22 cellular contexts compared by ENCODE assay signal in the genomic region with DNA sequence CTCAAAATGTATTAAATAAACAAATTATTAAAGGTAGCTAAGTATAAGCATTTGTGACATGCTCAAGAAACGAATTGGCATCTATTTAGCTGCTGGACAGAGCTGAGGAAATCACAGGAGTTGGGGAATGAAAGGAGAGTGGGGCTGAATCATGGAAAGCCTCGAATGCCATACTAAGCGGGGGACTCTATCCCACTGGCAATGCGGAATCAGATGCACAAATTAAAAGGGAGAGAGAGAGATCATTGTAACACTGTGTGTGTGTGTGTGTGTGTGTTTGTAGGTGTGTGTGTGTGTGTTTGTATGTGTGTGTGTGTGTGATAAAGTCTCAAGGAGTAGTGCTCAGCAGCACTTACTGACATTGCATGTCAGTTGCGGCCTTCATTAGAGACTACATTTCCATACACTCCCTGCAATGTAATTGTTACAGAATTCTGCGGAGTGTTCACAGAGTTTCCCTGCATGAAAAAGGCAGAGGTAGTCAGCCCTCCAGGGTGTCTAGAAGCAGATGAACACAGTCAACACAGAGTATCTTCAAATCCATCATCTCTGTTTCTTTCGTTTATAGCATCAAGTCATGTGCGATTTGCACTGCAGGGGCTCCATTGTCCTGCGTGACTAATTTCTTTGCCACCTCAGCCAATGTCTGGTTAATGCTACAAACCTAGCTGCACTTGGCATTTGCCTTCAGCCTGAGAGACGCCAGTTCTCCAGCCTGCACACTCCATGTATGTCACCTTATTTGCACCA.
A peak's percentile ranks its signal among the peaks of the same experiment; 100 is the strongest.
DNase-seq lines count a peak whose midpoint lies in the region; ATAC-seq, FAIRE-seq and TF ChIP-seq lines count a peak whose summit lies in the region.
"Had no signal": no experiment of that assay in that cellular context is flagged by ENCODE, and none has a peak within 500 bp of the region (broad histone marks: within the 10 kb centered on the region; RNA-seq: fewer than 3 reads in every experiment).

No MANE protein-coding gene starts in this region.

- CTCF ChIA-PET in K562 (lab: Yijun Ruan, JAX; ENCODE audit: low intra/inter-chr PET ratio), result no interaction called here

- H3K4me3 ChIP-seq in K562, result no peak overlapping the region
- H3K4me3 ChIP-seq in neural progenitor cell, result no peak overlapping the region
- H3K4me3 ChIP-seq: GM23248, SJSA1 had no signal

- H3K27ac Mint-ChIP-seq in neural progenitor cell, result no peak overlapping the region
- H3K27ac Mint-ChIP-seq: H9 had no signal

- ATAC-seq in K562 (no peak), GM18861 (IDR thresholded peaks at IDR 0.05; ENCODE audit: unreplicated experiment) (no peak)

- no peaks in the 10 kb centered on the region for H3K9me3 Mint-ChIP-seq in neural progenitor cell

- TF ChIP-seq CTCF in K562 (IDR thresholded peaks at IDR 0.05 in 2 of 3, conservative IDR thresholded peaks at IDR 0.05 in 1 of 3; ENCODE audit: insufficient read depth in 2 of 3, low read depth in 1 of 3, low read length in 3 of 3), result no peak
- no peak for TF ChIP-seq CTCF in neural progenitor cell (IDR thresholded peaks at IDR 0.05)

- no peak for TF ChIP-seq RAD21 in K562 (CRISPR knock-in tag; conservative IDR thresholded peaks at IDR 0.05 in 1 of 2, IDR thresholded peaks at IDR 0.05 in 1 of 2)

- H3K4me3 Mint-ChIP-seq in neural progenitor cell, result no peak overlapping the region
- H3K4me3 Mint-ChIP-seq: H9 had no signal

- DNase-seq in NCI-H748 (lab: John Stamatoyannopoulos, UW; ENCODE audit: unreplicated experiment), result peak; percentile 64
- no peak for DNase-seq in NCI-H748 treated with DMSO at 0.1 percent for 48 hours (lab: John Stamatoyannopoulos, UW)
- peak; percentile 56 for DNase-seq in NCI-H2227 (lab: John Stamatoyannopoulos, UW; ENCODE audit: unreplicated experiment)
- no peak for DNase-seq in K562 (ENCODE audit: extremely low read depth in 1 of 4, low spot score in 3 of 4)
- DNase-seq in neural progenitor cell (ENCODE audit: low spot score), result no peak
- no peak for DNase-seq in DMS 273 treated with DMSO at 0.1 percent for 48 hours (lab: John Stamatoyannopoulos, UW)
- DNase-seq: 8988T; GM23248; H9; IMR-90; NCI-H1048; NCI-H187; NCI-H2081 treated with DMSO at 0.1 percent for 48 hours; NCI-H2171; NCI-H446 treated with DMSO at 0.1 percent for 48 hours; NCI-H526 treated with DMSO at 0.1 percent for 48 hours; NK-92 treated with Interleukin-12 subunit alpha and Interleukin-12 subunit beta, amount 100 ng/mL, for 24 hours; Right ventricle myocardium superior; RPMI8226 had no signal

- TF ChIP-seq POLR2A in K562 (conservative IDR thresholded peaks at IDR 0.05), result no peak

- no TSS peak for BruUV-seq in K562 (replicated peaks; lab: Mats Ljungman, UMichigan)

- POLR2A ChIA-PET in K562 (lab: Yijun Ruan, JAX), result no interaction called here

- intact Hi-C loops in K562 (cut with micrococcal nuclease), result loop anchor here (5.0 to 10.0 kb wide), 4 partner anchors 370 to 895 kb away; no protein-coding TSS in a partner anchor

- H3K4me1 Mint-ChIP-seq in neural progenitor cell, result peaks cover 19% of the 10 kb centered on the region

- no peaks in the 10 kb centered on the region for H3K9me1 ChIP-seq in K562 (ENCODE audit: control insufficient read depth, insufficient read depth, low read length)

- peak; percentile 11 for FAIRE-seq in K562 (lab: Jason Lieb, UNC)
- FAIRE-seq: GM18507 had no signal

- H3K4me2 ChIP-seq in K562 (ENCODE audit: insufficient read depth, low read length) (no peak overlapping the region), neural progenitor cell (no peak overlapping the region)

- no peaks in the 10 kb centered on the region for H4K20me1 ChIP-seq in K562 (replicated peaks; ENCODE audit: control insufficient read depth, insufficient read depth, low read length)
- H4K20me1 ChIP-seq in neural progenitor cell (ENCODE audit: low read depth), result no peaks in the 10 kb centered on the region

- H3K27me3 ChIP-seq in K562 (ENCODE audit: control insufficient read depth in 2 of 2, insufficient read depth in 2 of 2, low read length in 2 of 2) (0 out of 5 replicates have a peak, but pooled peaks cover 0 to 2% of the 10 kb centered on the region in 2 experiments), neural progenitor cell (no peaks in the 10 kb centered on the region)
- H3K27me3 ChIP-seq: SJSA1 had no signal

- H3K9me3 ChIP-seq in K562 (replicated peaks; ENCODE audit: control insufficient read depth, insufficient read depth, low read depth, low read length) (no peaks in the 10 kb centered on the region), neural progenitor cell (ENCODE audit: low read depth) (no peaks in the 10 kb centered on the region)
- H3K9me3 ChIP-seq: SJSA1 had no signal

- H3K36me3 ChIP-seq in K562 (ENCODE audit: control insufficient read depth, insufficient read depth, low read length) (no peaks in the 10 kb centered on the region), neural progenitor cell (no peaks in the 10 kb centered on the region)
- H3K36me3 ChIP-seq: SJSA1 had no signal

- H3F3A ChIP-seq in neural progenitor cell (ENCODE audit: low read depth), result no peaks in the 10 kb centered on the region

- H3K4me1 ChIP-seq in K562 (replicated peaks in 1 of 2; ENCODE audit: control insufficient read depth in 2 of 2, insufficient read depth in 2 of 2, low read length in 2 of 2), result no peaks in the 10 kb centered on the region
- no peaks in the 10 kb centered on the region for H3K4me1 ChIP-seq in neural progenitor cell

- H3K79me2 ChIP-seq in K562 (ENCODE audit: control insufficient read depth, insufficient read depth, low read length), result no peaks in the 10 kb centered on the region
- H3K79me2 ChIP-seq in neural progenitor cell (ENCODE audit: low read depth), result no peaks in the 10 kb centered on the region

- no peak for TF ChIP-seq EP300 in K562 (IDR thresholded peaks at IDR 0.05; ENCODE audit: low read length)

- 3% methylated on average over 10 of the region's 10 CpGs for WGBS in K562 (ENCODE audit: insufficient coverage, low coverage, missing lambda C conversion rate)

- in situ Hi-C loops in K562 (cut with MboI), result loop anchor here (10.0 kb wide), 1 partner anchor 898 kb away; no protein-coding TSS in a partner anchor

- H3K27me3 Mint-ChIP-seq in neural progenitor cell (ENCODE audit: insufficient read depth, low read depth), result peaks cover 4% of the 10 kb centered on the region

- H3K27ac ChIP-seq in K562 (ENCODE audit: extremely low read depth, low read depth, low read length) (no peak overlapping the region), neural progenitor cell (no peak overlapping the region)
- H3K27ac ChIP-seq: GM23248, SJSA1 had no signal

- no peak overlapping the region for H3K9ac ChIP-seq in K562 (ENCODE audit: insufficient read depth in 1 of 2, low read depth in 2 of 2, low read length in 2 of 2)
- no peak overlapping the region for H3K9ac ChIP-seq in neural progenitor cell
- H3K9ac ChIP-seq: GM23248 had no signal

- H2AFZ ChIP-seq in K562 (ENCODE audit: low read depth, low read length) (no peak overlapping the region), neural progenitor cell (replicated peaks) (no peak overlapping the region)
- H2AFZ ChIP-seq: GM23248 had no signal

- no peaks in the 10 kb centered on the region for H3K36me3 Mint-ChIP-seq in neural progenitor cell

TF ChIP-seq in K562, 482 proteins besides CTCF, POLR2A, EP300 and RAD21 (continues in another document):
- TF ChIP-seq, protein P1, sequence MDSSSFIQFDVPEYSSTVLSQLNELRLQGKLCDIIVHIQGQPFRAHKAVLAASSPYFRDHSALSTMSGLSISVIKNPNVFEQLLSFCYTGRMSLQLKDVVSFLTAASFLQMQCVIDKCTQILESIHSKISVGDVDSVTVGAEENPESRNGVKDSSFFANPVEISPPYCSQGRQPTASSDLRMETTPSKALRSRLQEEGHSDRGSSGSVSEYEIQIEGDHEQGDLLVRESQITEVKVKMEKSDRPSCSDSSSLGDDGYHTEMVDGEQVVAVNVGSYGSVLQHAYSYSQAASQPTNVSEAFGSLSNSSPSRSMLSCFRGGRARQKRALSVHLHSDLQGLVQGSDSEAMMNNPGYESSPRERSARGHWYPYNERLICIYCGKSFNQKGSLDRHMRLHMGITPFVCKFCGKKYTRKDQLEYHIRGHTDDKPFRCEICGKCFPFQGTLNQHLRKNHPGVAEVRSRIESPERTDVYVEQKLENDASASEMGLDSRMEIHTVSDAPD (CRISPR knock-in tag; IDR thresholded peaks at IDR 0.05), result no peak
- TF ChIP-seq ZKSCAN1 (IDR thresholded peaks at IDR 0.05; ENCODE audit: low read depth, low read length), result no peak
- TF ChIP-seq ZNF282 (CRISPR knock-in tag; IDR thresholded peaks at IDR 0.05), result no peak
- TF ChIP-seq CHD2 (IDR thresholded peaks at IDR 0.05; ENCODE audit: low read depth, low read length), result no peak
- no peak for TF ChIP-seq ZBTB33 (CRISPR knock-in tag; IDR thresholded peaks at IDR 0.05)
- TF ChIP-seq, protein P2, sequence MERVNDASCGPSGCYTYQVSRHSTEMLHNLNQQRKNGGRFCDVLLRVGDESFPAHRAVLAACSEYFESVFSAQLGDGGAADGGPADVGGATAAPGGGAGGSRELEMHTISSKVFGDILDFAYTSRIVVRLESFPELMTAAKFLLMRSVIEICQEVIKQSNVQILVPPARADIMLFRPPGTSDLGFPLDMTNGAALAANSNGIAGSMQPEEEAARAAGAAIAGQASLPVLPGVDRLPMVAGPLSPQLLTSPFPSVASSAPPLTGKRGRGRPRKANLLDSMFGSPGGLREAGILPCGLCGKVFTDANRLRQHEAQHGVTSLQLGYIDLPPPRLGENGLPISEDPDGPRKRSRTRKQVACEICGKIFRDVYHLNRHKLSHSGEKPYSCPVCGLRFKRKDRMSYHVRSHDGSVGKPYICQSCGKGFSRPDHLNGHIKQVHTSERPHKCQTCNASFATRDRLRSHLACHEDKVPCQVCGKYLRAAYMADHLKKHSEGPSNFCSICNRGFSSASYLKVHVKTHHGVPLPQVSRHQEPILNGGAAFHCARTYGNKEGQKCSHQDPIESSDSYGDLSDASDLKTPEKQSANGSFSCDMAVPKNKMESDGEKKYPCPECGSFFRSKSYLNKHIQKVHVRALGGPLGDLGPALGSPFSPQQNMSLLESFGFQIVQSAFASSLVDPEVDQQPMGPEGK (CRISPR knock-in tag; IDR thresholded peaks at IDR 0.05; ENCODE audit: borderline replicate concordance), result no peak

Comparison
In these comparisons a context has a peak if more than half of its experiments do, and no peak if none do; other contexts are left out.
1. DNase-seq: peak in NCI-H748 (single experiment) and NCI-H2227 (single experiment); none in NCI-H748 treated with DMSO at 0.1 percent for 48 hours (single experiment), K562 (0 of 4), neural progenitor cell (single experiment) and DMS 273 treated with DMSO at 0.1 percent for 48 hours (single experiment).